ENCODE assay signal across 10 cellular contexts in the genomic region with DNA sequence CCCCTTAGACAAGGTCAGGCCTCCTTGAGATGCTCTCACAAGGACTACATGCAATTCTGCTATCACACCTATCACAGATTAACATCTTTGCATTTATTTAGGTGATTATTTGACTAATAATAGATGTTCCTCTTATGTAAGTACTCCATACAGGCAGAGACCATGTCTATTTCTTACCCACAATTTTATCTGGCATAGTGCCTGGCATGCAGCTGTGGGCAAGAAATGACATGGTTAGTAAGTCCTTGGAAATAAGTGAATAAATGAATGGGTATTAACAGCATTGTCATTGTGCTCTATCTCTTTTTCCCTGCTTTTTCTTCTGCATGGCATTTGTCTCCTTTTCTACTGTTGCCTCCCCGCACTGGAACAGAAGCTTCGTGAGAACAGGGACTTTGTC. TPM values are rescaled to one million over a fixed set of nuclear protein-coding genes. Genes with fewer than 3 reads are reported as not detected.
DNase-seq lines count a peak whose midpoint lies in the region; ATAC-seq, FAIRE-seq and TF ChIP-seq lines count a peak whose summit lies in the region.
"Had no signal": no experiment of that assay in that cellular context is flagged by ENCODE, and none has a peak within 500 bp of the region (broad histone marks: within the 10 kb centered on the region; RNA-seq: fewer than 3 reads in every experiment).

No MANE protein-coding gene starts in this region.

- H3K27me3 Mint-ChIP-seq in T-helper 1 cell treated with Interleukin-12 subunit alpha and Interleukin-12 subunit beta and Interleukin-4 antibody, amounts not matched to agents 30 μg/mL and 1 μg/mL, for 36 hours (ENCODE audit: low read depth): no peaks in the 10 kb centered on the region

- no peak for DNase-seq in T-helper 1 cell
- DNase-seq in RPMI8226: peak; percentile 82
- no peak for DNase-seq in esophagus squamous epithelium (lab: John Stamatoyannopoulos, UW)
- no peak for DNase-seq in small intestine
- no peak for DNase-seq in nucleus accumbens (lab: John Stamatoyannopoulos, UW)
- DNase-seq: KG1 had no signal

- WGBS in esophagus squamous epithelium, 2 donors: 41 to 45% methylated on average over 2 of the region's 2 CpGs
- 64 to 80% (median 64%) methylated on average over 2 of the region's 2 CpGs for WGBS in small intestine, 3 donors

- no peak for TF ChIP-seq POLR2A in esophagus squamous epithelium (IDR thresholded peaks at IDR 0.05)

- no peak overlapping the region for H3K4me3 Mint-ChIP-seq in T-helper 1 cell treated with Interleukin-12 subunit alpha and Interleukin-12 subunit beta and Interleukin-4 antibody, amounts not matched to agents 30 μg/mL and 1 μg/mL, for 36 hours

- H3K9me3 Mint-ChIP-seq in T-helper 1 cell treated with Interleukin-12 subunit alpha and Interleukin-12 subunit beta and Interleukin-4 antibody, amounts not matched to agents 30 μg/mL and 1 μg/mL, for 36 hours: no peaks in the 10 kb centered on the region
- H3K9me3 Mint-ChIP-seq: neural crest cell had no signal

- no peak for FAIRE-seq in small intestine (lab: Jason Lieb, UNC)

- ATAC-seq in HG03432 (IDR thresholded peaks at IDR 0.05; ENCODE audit: unreplicated experiment) (no peak), HG02678 (IDR thresholded peaks at IDR 0.05; ENCODE audit: unreplicated experiment) (no peak)

- peak overlapping the region; percentile 90 for H3K27ac Mint-ChIP-seq in T-helper 1 cell treated with Interleukin-12 subunit alpha and Interleukin-12 subunit beta and Interleukin-4 antibody, amounts not matched to agents 30 μg/mL and 1 μg/mL, for 36 hours

- peaks cover 76% of the 10 kb centered on the region for H3K4me1 Mint-ChIP-seq in T-helper 1 cell treated with Interleukin-12 subunit alpha and Interleukin-12 subunit beta and Interleukin-4 antibody, amounts not matched to agents 30 μg/mL and 1 μg/mL, for 36 hours (ENCODE audit: low read depth)

- peaks cover 57 to 100% (median 91%) of the 10 kb centered on the region in 3 donors for H3K4me1 ChIP-seq in esophagus squamous epithelium
- peaks cover 20 to 34% of the 10 kb centered on the region in 2 donors for H3K4me1 ChIP-seq in small intestine (ENCODE audit: control insufficient read depth in 2 of 2, insufficient read depth in 1 of 2, low read depth in 1 of 2, low read length in 1 of 2)

- no peaks in the 10 kb centered on the region for H3K27me3 ChIP-seq in esophagus squamous epithelium
- H3K27me3 ChIP-seq in small intestine (ENCODE audit: control insufficient read depth in 2 of 2, insufficient read depth in 2 of 2, low read length in 2 of 2): no peaks in the 10 kb centered on the region

- H3K9me3 ChIP-seq in esophagus squamous epithelium (no peaks in the 10 kb centered on the region), small intestine (ENCODE audit: control insufficient read depth, low read depth) (no peaks in the 10 kb centered on the region)

- peak overlapping the region; percentile 63 to 98 (median 75) for H3K27ac ChIP-seq in esophagus squamous epithelium
- H3K27ac ChIP-seq in small intestine (ENCODE audit: low read depth in 1 of 2, low read length in 1 of 2): peak overlapping the region; percentile 69 to 71

- TF ChIP-seq CTCF in esophagus squamous epithelium (IDR thresholded peaks at IDR 0.05): no peak

- intact Hi-C loops in esophagus squamous epithelium (cut with DNase I): no loop called here

- peaks cover 63% of the 10 kb centered on the region for H3K36me3 Mint-ChIP-seq in T-helper 1 cell treated with Interleukin-12 subunit alpha and Interleukin-12 subunit beta and Interleukin-4 antibody, amounts not matched to agents 30 μg/mL and 1 μg/mL, for 36 hours (ENCODE audit: low read depth)

- H3K4me3 ChIP-seq in esophagus squamous epithelium (no peak overlapping the region), small intestine (ENCODE audit: low read depth in 1 of 2, low read length in 2 of 2) (no peak overlapping the region)

- H3K36me3 ChIP-seq in esophagus squamous epithelium (peaks cover 0 to 6% (median 0%) of the 10 kb centered on the region in 3 donors), small intestine (ENCODE audit: control insufficient read depth in 2 of 2, insufficient read depth in 2 of 2, low read length in 2 of 2) (peaks cover 0 to 5% of the 10 kb centered on the region in 2 donors)

RNA-seq across cellular contexts. Expression of a gene that starts 49.4 kb away (rescaled TPM):
- 10 to 100 TPM in 1 of 4 donors, 1 to 10 TPM in 3; 7.4 to 15.8 (median 8.3) TPM for total RNA-seq in esophagus squamous epithelium
- 10 to 100 TPM in 2 of 3 donors, 1 to 10 TPM in 1; 9.4 to 22.1 (median 21.6) TPM for polyA plus RNA-seq in small intestine
